In genomic region chr18:8959551-8960135, GRCh38 we compare ENCODE assay signal across 24 cellular contexts.
DNase-seq lines count a peak whose midpoint lies in the region; ATAC-seq and TF ChIP-seq lines count a peak whose summit lies in the region.
"Had no signal": no experiment of that assay in that cellular context is flagged by ENCODE, and none has a peak within 500 bp of the region (broad histone marks: within the 10 kb centered on the region; RNA-seq: fewer than 3 reads in every experiment).

No MANE protein-coding gene starts in this region.

- no peak overlapping the region for H3K4me3 ChIP-seq in left lung
- H3K4me3 ChIP-seq: HAP-1, SK-N-MC, tibial artery had no signal

- CTCF ChIA-PET in WTC11 (lab: Charles Lee): no interaction called here

- H3K27ac ChIP-seq in left lung: no peak overlapping the region
- H3K27ac ChIP-seq: SK-N-MC, tibial artery had no signal

- no peaks in the 10 kb centered on the region for H3K4me1 ChIP-seq in left lung
- H3K4me1 ChIP-seq: HAP-1, tibial artery had no signal

- peaks cover 18% of the 10 kb centered on the region for H3K9me3 Mint-ChIP-seq in WTC11
- H3K9me3 Mint-ChIP-seq: activated CD4-positive, alpha-beta memory T cell treated with anti-CD3 and anti-CD28 coated beads for 36 hours; CD8-positive, alpha-beta memory T cell; T-helper 2 cell treated with Interferon-gamma antibody and Interleukin-4, amounts not matched to agents 5 μg/mL and 100 μg/mL, for 36 hours had no signal

- H3K27me3 ChIP-seq in left lung: no peaks in the 10 kb centered on the region
- H3K27me3 ChIP-seq: foreskin keratinocyte, tibial artery had no signal

- DNase-seq in NCI-H748 (lab: John Stamatoyannopoulos, UW; ENCODE audit: unreplicated experiment): peak; percentile 39
- DNase-seq in NCI-H748 treated with DMSO at 0.1 percent for 48 hours (lab: John Stamatoyannopoulos, UW): no peak
- no peak for DNase-seq in WTC11 (ENCODE audit: low spot score)
- no peak for DNase-seq in left lung
- no peak for DNase-seq in NK-92 (lab: John Stamatoyannopoulos, UW; ENCODE audit: unreplicated experiment)
- no peak for DNase-seq in NCI-H1694 (lab: John Stamatoyannopoulos, UW)
- DNase-seq in mesenteric fat pad (ENCODE audit: low spot score): no peak
- DNase-seq: 8988T; activated CD4-positive, alpha-beta memory T cell treated with anti-CD3 and anti-CD28 coated beads for 36 hours; activated effector memory CD4-positive, alpha-beta T cell treated with anti-CD3 and anti-CD28 coated beads, Interleukin-2, amount 50 U/mL, for 16 hours; AML-193; CD8-positive, alpha-beta memory T cell; foreskin keratinocyte; Karpas-422; kidney; naive B cell; NCI-H2081; stimulated activated CD4-positive, alpha-beta T cell treated with anti-CD3 and anti-CD28 coated beads, Interleukin-4, amount 100 ng/mL, for 24 hours; stimulated activated naive CD4-positive, alpha-beta T cell treated with Interleukin-2 at 50 U/mL for 16 hours; tibial artery had no signal

- H3K4me3 Mint-ChIP-seq in WTC11: no peak overlapping the region
- H3K4me3 Mint-ChIP-seq: activated CD4-positive, alpha-beta memory T cell treated with anti-CD3 and anti-CD28 coated beads for 36 hours; T-helper 2 cell treated with Interferon-gamma antibody and Interleukin-4, amounts not matched to agents 5 μg/mL and 100 μg/mL, for 36 hours had no signal

- intact Hi-C loops in left lung (cut with DNase I): no loop called here

- peak; percentile 83 for ATAC-seq in WTC11
- peak; percentile 51 for ATAC-seq in left lung
- ATAC-seq in GM21723 (IDR thresholded peaks at IDR 0.05; ENCODE audit: unreplicated experiment): no peak
- ATAC-seq: foreskin keratinocyte had no signal

- H3K4me1 Mint-ChIP-seq in WTC11: peaks cover 53% of the 10 kb centered on the region
- H3K4me1 Mint-ChIP-seq: CD8-positive, alpha-beta memory T cell had no signal

- peaks cover 11% of the 10 kb centered on the region; the same call in 1 of the 2 replicates for H3K36me3 Mint-ChIP-seq in WTC11
- H3K36me3 Mint-ChIP-seq: activated CD4-positive, alpha-beta memory T cell treated with anti-CD3 and anti-CD28 coated beads for 36 hours; CD8-positive, alpha-beta memory T cell; naive B cell had no signal

- no peaks in the 10 kb centered on the region for H3K9me3 ChIP-seq in left lung
- H3K9me3 ChIP-seq: HAP-1, tibial artery had no signal

- no peaks in the 10 kb centered on the region for H3K36me3 ChIP-seq in left lung
- H3K36me3 ChIP-seq: HAP-1, tibial artery had no signal

- no peaks in the 10 kb centered on the region for H3K27me3 Mint-ChIP-seq in WTC11 (ENCODE audit: low read depth)
- H3K27me3 Mint-ChIP-seq: activated CD4-positive, alpha-beta memory T cell treated with anti-CD3 and anti-CD28 coated beads for 36 hours; naive B cell had no signal

- peak overlapping the region; percentile 47; the same call in 1 of the 2 replicates for H3K27ac Mint-ChIP-seq in WTC11
- H3K27ac Mint-ChIP-seq: activated CD4-positive, alpha-beta memory T cell treated with anti-CD3 and anti-CD28 coated beads for 36 hours; T-helper 2 cell treated with Interferon-gamma antibody and Interleukin-4, amounts not matched to agents 5 μg/mL and 100 μg/mL, for 36 hours had no signal

- no peak for TF ChIP-seq CTCF in WTC11 (IDR thresholded peaks at IDR 0.05)
- no peak for TF ChIP-seq CTCF in left lung (IDR thresholded peaks at IDR 0.05)

- POLR2A ChIA-PET in WTC11 (lab: Charles Lee): interaction anchor here (0.7 kb wide), 1 partner anchor 175 kb away, joined by 3 read pairs; no protein-coding TSS in a partner anchor

TF ChIP-seq in WTC11, 78 proteins besides CTCF, POLR2A, EP300 and RAD21 (continues in another document):
- no peak for TF ChIP-seq MXD4 (CRISPR knock-in tag; IDR thresholded peaks at IDR 0.05; ENCODE audit: borderline replicate concordance)
- no peak for TF ChIP-seq E2F4 (CRISPR knock-in tag; IDR thresholded peaks at IDR 0.05; ENCODE audit: borderline replicate concordance, low read depth)
- TF ChIP-seq ZNF396 (CRISPR knock-in tag; IDR thresholded peaks at IDR 0.05; ENCODE audit: borderline replicate concordance): no peak
- TF ChIP-seq TEAD1 (CRISPR knock-in tag; IDR thresholded peaks at IDR 0.05): no peak
- TF ChIP-seq ZNF423 (CRISPR knock-in tag; IDR thresholded peaks at IDR 0.05): no peak
- no peak for TF ChIP-seq ZNF263 (CRISPR knock-in tag; IDR thresholded peaks at IDR 0.05; ENCODE audit: low read depth)
- no peak for TF ChIP-seq KAT7 (CRISPR knock-in tag; IDR thresholded peaks at IDR 0.05; ENCODE audit: borderline replicate concordance)
- no peak for TF ChIP-seq NR2C2 (CRISPR knock-in tag; IDR thresholded peaks at IDR 0.05)
- TF ChIP-seq USF1 (CRISPR knock-in tag; IDR thresholded peaks at IDR 0.05): no peak
- TF ChIP-seq ZNF425 (CRISPR knock-in tag; conservative IDR thresholded peaks at IDR 0.05): no peak
- TF ChIP-seq ARID4B (CRISPR knock-in tag; IDR thresholded peaks at IDR 0.05; ENCODE audit: borderline replicate concordance): no peak
- no peak for TF ChIP-seq ZNF512 (CRISPR knock-in tag; IDR thresholded peaks at IDR 0.05; ENCODE audit: borderline replicate concordance)
